Comparison of ENCODE assay signal across 28 cellular contexts in the genomic region with DNA sequence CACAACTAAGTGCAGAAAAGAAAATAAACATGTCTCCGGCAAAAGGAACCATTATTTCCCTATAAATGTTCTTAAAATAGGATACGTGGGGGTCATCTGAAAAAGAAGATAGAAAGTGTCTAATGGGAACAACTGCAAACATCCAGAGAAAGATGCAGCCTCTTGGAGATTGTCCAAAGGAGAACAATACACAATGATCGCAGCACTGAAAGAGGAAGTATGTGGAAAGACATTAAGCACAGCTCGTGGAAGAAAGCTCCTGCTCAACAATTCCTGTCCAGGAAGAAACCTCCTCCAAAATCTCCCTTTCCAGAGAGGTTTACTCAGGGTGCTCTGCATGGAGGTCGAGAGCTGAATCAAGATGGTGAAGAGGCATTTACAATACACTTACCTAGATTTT. TPM values are rescaled to one million over a fixed set of nuclear protein-coding genes. Genes with fewer than 3 reads are reported as not detected.
DNase-seq lines count a peak whose midpoint lies in the region; ATAC-seq and TF ChIP-seq lines count a peak whose summit lies in the region.
"Had no signal": no experiment of that assay in that cellular context is flagged by ENCODE, and none has a peak within 500 bp of the region (broad histone marks: within the 10 kb centered on the region; RNA-seq: fewer than 3 reads in every experiment).

No MANE protein-coding gene starts in this region.

- no peaks in the 10 kb centered on the region for H3K36me3 ChIP-seq in neural progenitor cell
- H3K36me3 ChIP-seq: esophagus squamous epithelium, gastroesophageal sphincter, thoracic aorta had no signal

- H3K9me3 ChIP-seq in neural progenitor cell (ENCODE audit: low read depth): no peaks in the 10 kb centered on the region
- H3K9me3 ChIP-seq: esophagus squamous epithelium, gastroesophageal sphincter, thoracic aorta had no signal

- TF ChIP-seq CTCF in cardiac fibroblast (IDR thresholded peaks at IDR 0.05; ENCODE audit: low read depth, low read length) (no peak), neural progenitor cell (IDR thresholded peaks at IDR 0.05) (no peak)

- no peak overlapping the region for H3K4me2 ChIP-seq in neural progenitor cell

- no peaks in the 10 kb centered on the region for H3K36me3 Mint-ChIP-seq in neural progenitor cell
- H3K36me3 Mint-ChIP-seq: activated naive CD8-positive, alpha-beta T cell; stimulated activated naive B cell treated with anti-CD40 and anti-IgM and Interleukin-4, amounts not matched to agents 10 μg/mL and 1 μg/mL and 100 μg/mL, for 72 hours had no signal

- H3K27ac Mint-ChIP-seq in neural progenitor cell: no peak overlapping the region
- H3K27ac Mint-ChIP-seq: activated naive CD8-positive, alpha-beta T cell; B cell; stimulated activated naive B cell treated with anti-CD40 and anti-IgM and Interleukin-4, amounts not matched to agents 10 μg/mL and 1 μg/mL and 100 μg/mL, for 72 hours; T-helper 17 cell had no signal

- H3K79me2 ChIP-seq in neural progenitor cell (ENCODE audit: low read depth): no peaks in the 10 kb centered on the region

- H4K20me1 ChIP-seq in neural progenitor cell (ENCODE audit: low read depth): no peaks in the 10 kb centered on the region

- peaks cover 3% of the 10 kb centered on the region for H3K9me3 Mint-ChIP-seq in neural progenitor cell
- H3K9me3 Mint-ChIP-seq: stimulated activated naive B cell treated with anti-CD40 and anti-IgM and Interleukin-4, amounts not matched to agents 10 μg/mL and 1 μg/mL and 100 μg/mL, for 72 hours had no signal

- H3K4me3 Mint-ChIP-seq in neural progenitor cell: no peak overlapping the region
- H3K4me3 Mint-ChIP-seq: activated naive CD8-positive, alpha-beta T cell; B cell; stimulated activated naive B cell treated with anti-CD40 and anti-IgM and Interleukin-4, amounts not matched to agents 10 μg/mL and 1 μg/mL and 100 μg/mL, for 72 hours; T-helper 17 cell had no signal

- H3K4me3 ChIP-seq in cardiac fibroblast (replicated peaks in 1 of 2; ENCODE audit: low read depth in 2 of 2, low read length in 2 of 2) (no peak overlapping the region), neural progenitor cell (no peak overlapping the region)
- H3K4me3 ChIP-seq: esophagus squamous epithelium, gastroesophageal sphincter, skin epidermis, thoracic aorta had no signal

- no peak overlapping the region for H3K27ac ChIP-seq in neural progenitor cell
- H3K27ac ChIP-seq: 22Rv1, esophagus squamous epithelium, gastroesophageal sphincter, skin epidermis, thoracic aorta had no signal

- no peaks in the 10 kb centered on the region for H3K4me1 Mint-ChIP-seq in neural progenitor cell
- H3K4me1 Mint-ChIP-seq: B cell; stimulated activated naive B cell treated with anti-CD40 and anti-IgM and Interleukin-4, amounts not matched to agents 10 μg/mL and 1 μg/mL and 100 μg/mL, for 72 hours had no signal

- H3K27me3 Mint-ChIP-seq in neural progenitor cell (ENCODE audit: insufficient read depth, low read depth): no peaks in the 10 kb centered on the region

- H3K9ac ChIP-seq in neural progenitor cell: no peak overlapping the region

- in situ Hi-C loops in ACHN (cut with HindIII; ENCODE audit: low pct_ligation_motif_present, low pct_unique_long_range_greater_than_20kb, low sequenced_read_pairs): no loop called here

- H3F3A ChIP-seq in neural progenitor cell (ENCODE audit: low read depth): no peaks in the 10 kb centered on the region

- H2AFZ ChIP-seq in neural progenitor cell (replicated peaks): peak overlapping the region; percentile 34

- ATAC-seq in HG03442 (IDR thresholded peaks at IDR 0.05; ENCODE audit: unreplicated experiment): no peak
- ATAC-seq: gastroesophageal sphincter; stimulated activated naive B cell treated with anti-CD40 and anti-IgM and Interleukin-4, amounts not matched to agents 10 μg/mL and 1 μg/mL and 100 μg/mL, for 72 hours; T-helper 17 cell had no signal

- H3K27me3 ChIP-seq in neural progenitor cell: no peaks in the 10 kb centered on the region
- H3K27me3 ChIP-seq: esophagus squamous epithelium, gastroesophageal sphincter had no signal

- DNase-seq in DMS53 (lab: John Stamatoyannopoulos, UW) (peak; percentile 23), DMS53 treated with DMSO at 0.1 percent for 48 hours (lab: John Stamatoyannopoulos, UW; ENCODE audit: unreplicated experiment) (no peak), MV-4-11 (lab: John Stamatoyannopoulos, UW) (peak; percentile 37), cardiac fibroblast (ENCODE audit: low read depth in 2 of 2) (peak; percentile 5 to 24), neural progenitor cell (ENCODE audit: low spot score) (no peak), ACHN (no peak), NCI-H146 treated with DMSO at 0.1 percent for 48 hours (lab: John Stamatoyannopoulos, UW; ENCODE audit: unreplicated experiment) (no peak)
- DNase-seq: activated CD4-positive, alpha-beta T cell treated with anti-CD3 and anti-CD28 coated beads, Interleukin-2, amount 50 U/mL, for 1 hour; DMS79 treated with DMSO at 0.1 percent for 48 hours; effector CD4-positive, alpha-beta T cell; esophagus squamous epithelium; kidney glomerular epithelial cell; NCI-H1436 treated with DMSO at 0.1 percent for 48 hours; NCI-H526 treated with DMSO at 0.1 percent for 48 hours; Right ventricle myocardium superior; stimulated activated naive B cell treated with anti-CD40 and anti-IgM and Interleukin-4, amounts not matched to agents 10 μg/mL and 1 μg/mL and 100 μg/mL, for 72 hours; T-helper 17 cell had no signal

- no peaks in the 10 kb centered on the region for H3K4me1 ChIP-seq in neural progenitor cell
- H3K4me1 ChIP-seq: esophagus squamous epithelium, gastroesophageal sphincter had no signal

RNA-seq across cellular contexts. Expression of a gene that starts 2.5 kb away (rescaled TPM):
- not detected in 2 replicates for total RNA-seq in neural progenitor cell (ENCODE audit: low replicate concordance)
- total RNA-seq: B cell, chondrocyte, esophagus squamous epithelium, gastroesophageal sphincter, lung microvascular endothelial cell, myocyte, pulmonary artery endothelial cell, Right ventricle myocardium superior, T-helper 17 cell, thoracic aorta had no signal

RNA-seq across cellular contexts. Expression of a gene that starts 46.9 kb away (rescaled TPM):
- total RNA-seq in neural progenitor cell (ENCODE audit: low replicate concordance): not detected in 2 replicates
- total RNA-seq: B cell, chondrocyte, esophagus squamous epithelium, gastroesophageal sphincter, lung microvascular endothelial cell, myocyte, pulmonary artery endothelial cell, Right ventricle myocardium superior, T-helper 17 cell, thoracic aorta had no signal

Comparison
In these comparisons a context has a peak if more than half of its experiments do, and no peak if none do; other contexts are left out.
1. DNase-seq: peak in DMS53 (single experiment), MV-4-11 (single experiment) and cardiac fibroblast (2 of 2); none in DMS53 treated with DMSO at 0.1 percent for 48 hours (single experiment), neural progenitor cell (single experiment), ACHN (single experiment) and NCI-H146 treated with DMSO at 0.1 percent for 48 hours (single experiment).